Comparison of ENCODE assay signal across 22 cellular contexts in genomic region chr18:32280188-32280783, GRCh38.
"Had no signal": no experiment of that assay in that cellular context is flagged by ENCODE, and none has a peak within 500 bp of the region (broad histone marks: within the 10 kb centered on the region; RNA-seq: fewer than 3 reads in every experiment).

No MANE protein-coding gene starts in this region.

- H3K4me3 ChIP-seq: dorsolateral prefrontal cortex, hepatocyte, neural progenitor cell, psoas muscle, right lobe of liver, spleen had no signal

- DNase-seq: cortex of kidney; dorsolateral prefrontal cortex; effector CD8-positive, alpha-beta T cell; foreskin melanocyte; head of caudate nucleus; kidney; nucleus accumbens; psoas muscle; retina; right lobe of liver; spleen; stimulated activated CD4-positive, alpha-beta T cell treated with anti-CD3 and anti-CD28 coated beads, Interleukin-15, amount 100 ng/mL, for 24 hours; stimulated activated CD4-positive, alpha-beta T cell treated with anti-CD3 and anti-CD28 coated beads, Interleukin-1b, Interleukin-23, amount 100 ng/mL, for 48 hours; stimulated activated CD4-positive, alpha-beta T cell treated with anti-CD3 and anti-CD28 coated beads, Interleukin-4, amount 100 ng/mL, for 24 hours had no signal

- H3K4me1 ChIP-seq: neural progenitor cell, psoas muscle had no signal

- H3K27ac ChIP-seq: dorsolateral prefrontal cortex, hepatocyte, neural progenitor cell, psoas muscle, right lobe of liver, spleen had no signal

- H3K4me3 Mint-ChIP-seq: mesothelial cell of epicardium; natural killer cell treated with Interleukin-12 subunit alpha and Interleukin-12 subunit beta and Interleukin-15 and Interleukin-18, amount 100 ng/mL, for 72 hours; neural progenitor cell; stimulated activated memory B cell treated with anti-CD40 and anti-IgM and Interleukin-4, amounts not matched to agents 10 μg/mL and 1 μg/mL and 100 μg/mL, for 72 hours; stimulated activated naive CD8-positive, alpha-beta T cell treated with anti-CD3 and anti-CD28 coated beads, Interleukin-15, Interleukin-2, amounts not matched to agents 100 ng/mL and 50 ng/mL, for 24 hours; type B pancreatic cell had no signal

- H3K9me3 ChIP-seq: psoas muscle, right lobe of liver, spleen had no signal

- H3K36me3 Mint-ChIP-seq: natural killer cell treated with Interleukin-12 subunit alpha and Interleukin-12 subunit beta and Interleukin-15 and Interleukin-18, amount 100 ng/mL, for 72 hours; stimulated activated memory B cell treated with anti-CD40 and anti-IgM and Interleukin-4, amounts not matched to agents 10 μg/mL and 1 μg/mL and 100 μg/mL, for 72 hours had no signal

- H3K27ac Mint-ChIP-seq: mesothelial cell of epicardium; natural killer cell treated with Interleukin-12 subunit alpha and Interleukin-12 subunit beta and Interleukin-15 and Interleukin-18, amount 100 ng/mL, for 72 hours; neural progenitor cell; stimulated activated memory B cell treated with anti-CD40 and anti-IgM and Interleukin-4, amounts not matched to agents 10 μg/mL and 1 μg/mL and 100 μg/mL, for 72 hours; stimulated activated naive CD8-positive, alpha-beta T cell treated with anti-CD3 and anti-CD28 coated beads, Interleukin-15, Interleukin-2, amounts not matched to agents 100 ng/mL and 50 ng/mL, for 24 hours; type B pancreatic cell had no signal

- H3K4me1 Mint-ChIP-seq: mesothelial cell of epicardium; neural progenitor cell; stimulated activated memory B cell treated with anti-CD40 and anti-IgM and Interleukin-4, amounts not matched to agents 10 μg/mL and 1 μg/mL and 100 μg/mL, for 72 hours had no signal

- ATAC-seq: natural killer cell treated with Interleukin-12 subunit alpha and Interleukin-12 subunit beta and Interleukin-15 and Interleukin-18, amount 100 ng/mL, for 72 hours; psoas muscle; right lobe of liver; stimulated activated memory B cell treated with anti-CD40 and anti-IgM and Interleukin-4, amounts not matched to agents 10 μg/mL and 1 μg/mL and 100 μg/mL, for 72 hours had no signal

- FAIRE-seq: urothelium cell line had no signal

- H3K9me3 Mint-ChIP-seq: mesothelial cell of epicardium; natural killer cell treated with Interleukin-12 subunit alpha and Interleukin-12 subunit beta and Interleukin-15 and Interleukin-18, amount 100 ng/mL, for 72 hours; neural progenitor cell; stimulated activated memory B cell treated with anti-CD40 and anti-IgM and Interleukin-4, amounts not matched to agents 10 μg/mL and 1 μg/mL and 100 μg/mL, for 72 hours; stimulated activated naive CD8-positive, alpha-beta T cell treated with anti-CD3 and anti-CD28 coated beads, Interleukin-15, Interleukin-2, amounts not matched to agents 100 ng/mL and 50 ng/mL, for 24 hours; type B pancreatic cell had no signal

- H3K27me3 Mint-ChIP-seq: stimulated activated memory B cell treated with anti-CD40 and anti-IgM and Interleukin-4, amounts not matched to agents 10 μg/mL and 1 μg/mL and 100 μg/mL, for 72 hours; type B pancreatic cell had no signal

- H3K36me3 ChIP-seq: neural progenitor cell, right lobe of liver, spleen had no signal

- H3K27me3 ChIP-seq: dorsolateral prefrontal cortex, hepatocyte, neural progenitor cell, right lobe of liver had no signal
